In the genomic region with DNA sequence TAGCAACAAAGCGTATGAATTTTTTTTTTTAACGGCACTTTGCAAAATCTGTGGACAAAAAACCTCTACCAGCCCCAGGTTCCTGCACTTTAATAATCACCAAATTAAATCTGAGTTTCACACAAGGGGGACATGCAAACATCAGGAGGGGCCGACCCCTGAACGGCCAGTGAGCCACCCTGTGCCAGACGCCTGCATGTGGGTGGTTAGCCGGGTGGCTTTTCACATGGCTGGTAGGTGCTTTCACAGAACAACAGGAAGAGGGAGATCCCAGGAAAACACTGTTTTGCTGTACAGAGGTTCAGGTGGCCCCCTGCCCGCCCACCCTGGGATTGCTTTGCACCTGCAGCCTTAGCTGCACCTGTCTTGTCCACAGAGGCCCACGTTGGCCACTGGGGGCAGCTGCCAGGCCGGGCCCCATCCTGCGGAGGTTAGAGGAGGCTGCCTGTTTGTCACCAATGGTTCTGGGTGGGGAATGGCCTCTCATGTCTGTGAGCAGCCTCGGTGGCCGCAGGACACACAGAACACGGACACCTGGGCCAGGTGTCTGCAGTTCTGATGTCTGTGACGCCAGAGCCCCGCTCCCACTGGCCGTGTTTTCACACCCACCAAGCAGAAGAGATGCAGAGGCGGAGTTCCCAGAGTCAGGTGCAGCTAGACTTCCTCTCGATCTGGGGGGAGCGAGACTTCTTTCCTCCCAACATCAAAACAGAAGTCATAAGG, we compare ENCODE assay signal across 10 cellular contexts.
A peak's percentile ranks its signal among the peaks of the same experiment; 100 is the strongest.
DNase-seq lines count a peak whose midpoint lies in the region; TF ChIP-seq lines count a peak whose summit lies in the region.
"Had no signal": no experiment of that assay in that cellular context is flagged by ENCODE, and none has a peak within 500 bp of the region (broad histone marks: within the 10 kb centered on the region; RNA-seq: fewer than 3 reads in every experiment).

No MANE protein-coding gene starts in this region.

- no peak overlapping the region for H3K4me3 ChIP-seq in kidney epithelial cell (ENCODE audit: low read depth, low read length)
- H3K4me3 ChIP-seq: cardiac muscle cell had no signal

- no peaks in the 10 kb centered on the region for H3K27me3 ChIP-seq in kidney epithelial cell (ENCODE audit: control insufficient read depth, insufficient read depth, low read length)
- H3K27me3 ChIP-seq: cardiac muscle cell had no signal

- H3K4me1 Mint-ChIP-seq in activated CD4-positive, alpha-beta memory T cell treated with anti-CD3 and anti-CD28 coated beads, Interleukin-2, amount 10 ng/mL, durations not matched to agents 7 days and 5 days = peaks cover 61% of the 10 kb centered on the region

- no peaks in the 10 kb centered on the region for H3K27me3 Mint-ChIP-seq in activated CD4-positive, alpha-beta memory T cell treated with anti-CD3 and anti-CD28 coated beads, Interleukin-2, amount 10 ng/mL, durations not matched to agents 7 days and 5 days

- H3K4me3 Mint-ChIP-seq in activated CD4-positive, alpha-beta memory T cell treated with anti-CD3 and anti-CD28 coated beads, Interleukin-2, amount 10 ng/mL, durations not matched to agents 7 days and 5 days = no peak overlapping the region

- POLR2A ChIA-PET in activated CD4-positive, alpha-beta memory T cell treated with anti-CD3 and anti-CD28 coated beads, Interleukin-2, amount 10 ng/mL, durations not matched to agents 7 days and 5 days (lab: Charles Lee) = interaction anchor here (1.0 to 1.5 kb wide), 2 partner anchors 104 to 106 kb away, joined by 3 to 4 read pairs; no protein-coding TSS in a partner anchor
- POLR2A ChIA-PET in HEK293T (lab: Yijun Ruan, JAX) = no interaction called here

- TF ChIP-seq CTCF in GM13977 (IDR thresholded peaks at IDR 0.05; ENCODE audit: extremely low read depth, insufficient read depth, missing control alignments) (peak; percentile 36), kidney epithelial cell (IDR thresholded peaks at IDR 0.05; ENCODE audit: insufficient read depth, low read length, poor library complexity, severe bottlenecking) (peak; percentile 7)

- DNase-seq in COLO668 (lab: John Stamatoyannopoulos, UW; ENCODE audit: unreplicated experiment) (peak; percentile 8), GM13977 (ENCODE audit: low spot score) (no peak), kidney epithelial cell (ENCODE audit: low read depth) (no peak), D341Med (ENCODE audit: low spot score) (no peak), ecto neural progenitor cell (ENCODE audit: low spot score) (no peak), NCI-H2107 treated with DMSO at 0.1 percent for 48 hours (lab: John Stamatoyannopoulos, UW; ENCODE audit: unreplicated experiment) (no peak), HEK293T (ENCODE audit: extremely low spot score) (no peak)
- DNase-seq in activated CD4-positive, alpha-beta memory T cell treated with anti-CD3 and anti-CD28 coated beads, Interleukin-2, amount 10 ng/mL, durations not matched to agents 7 days and 5 days = peak; percentile 33
- DNase-seq: NCI-H1436 treated with DMSO at 0.1 percent for 48 hours had no signal

- H3K27ac Mint-ChIP-seq in activated CD4-positive, alpha-beta memory T cell treated with anti-CD3 and anti-CD28 coated beads, Interleukin-2, amount 10 ng/mL, durations not matched to agents 7 days and 5 days = peak overlapping the region; percentile 70

- CTCF ChIA-PET in activated CD4-positive, alpha-beta memory T cell treated with anti-CD3 and anti-CD28 coated beads, Interleukin-2, amount 10 ng/mL, durations not matched to agents 7 days and 5 days (lab: Charles Lee) = interaction anchor here (1.1 to 8.0 kb wide), 4 partner anchors 9 to 105 kb away, joined by 3 to 59 read pairs (median 5); no protein-coding TSS in a partner anchor
- CTCF ChIA-PET in HEK293T (lab: Yijun Ruan, JAX) = no interaction called here

- H3K36me3 Mint-ChIP-seq in activated CD4-positive, alpha-beta memory T cell treated with anti-CD3 and anti-CD28 coated beads, Interleukin-2, amount 10 ng/mL, durations not matched to agents 7 days and 5 days (ENCODE audit: low read depth) = peaks cover 33% of the 10 kb centered on the region

- H3K9me3 Mint-ChIP-seq in activated CD4-positive, alpha-beta memory T cell treated with anti-CD3 and anti-CD28 coated beads, Interleukin-2, amount 10 ng/mL, durations not matched to agents 7 days and 5 days = peaks cover 4% of the 10 kb centered on the region

- in situ Hi-C loops in GM13977 (cut with MboI; ENCODE audit: low pct_unique_long_range_greater_than_20kb, low sequenced_read_pairs, unreplicated experiment) = loop anchor here (10.0 kb wide), 1 partner anchor 98 kb away; no protein-coding TSS in a partner anchor

- H3K36me3 ChIP-seq in kidney epithelial cell (ENCODE audit: control insufficient read depth, insufficient read depth, low read length) = no peaks in the 10 kb centered on the region
- H3K36me3 ChIP-seq: cardiac muscle cell had no signal

TF ChIP-seq in HEK293T, 16 proteins besides CTCF, POLR2A, EP300 and RAD21:
- TF ChIP-seq, protein P1, sequence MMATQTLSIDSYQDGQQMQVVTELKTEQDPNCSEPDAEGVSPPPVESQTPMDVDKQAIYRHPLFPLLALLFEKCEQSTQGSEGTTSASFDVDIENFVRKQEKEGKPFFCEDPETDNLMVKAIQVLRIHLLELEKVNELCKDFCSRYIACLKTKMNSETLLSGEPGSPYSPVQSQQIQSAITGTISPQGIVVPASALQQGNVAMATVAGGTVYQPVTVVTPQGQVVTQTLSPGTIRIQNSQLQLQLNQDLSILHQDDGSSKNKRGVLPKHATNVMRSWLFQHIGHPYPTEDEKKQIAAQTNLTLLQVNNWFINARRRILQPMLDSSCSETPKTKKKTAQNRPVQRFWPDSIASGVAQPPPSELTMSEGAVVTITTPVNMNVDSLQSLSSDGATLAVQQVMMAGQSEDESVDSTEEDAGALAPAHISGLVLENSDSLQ (IDR thresholded peaks at IDR 0.05) = no peak
- TF ChIP-seq HDGF (IDR thresholded peaks at IDR 0.05; ENCODE audit: borderline replicate concordance) = no peak
- TF ChIP-seq ZNF384 (IDR thresholded peaks at IDR 0.05) = no peak
- no peak for TF ChIP-seq L3MBTL2 (conservative IDR thresholded peaks at IDR 0.05)
- no peak for TF ChIP-seq TARDBP (IDR thresholded peaks at IDR 0.05)
- no peak for TF ChIP-seq SUZ12 (IDR thresholded peaks at IDR 0.05)
- TF ChIP-seq ELF4 (IDR thresholded peaks at IDR 0.05) = no peak
- no peak for TF ChIP-seq LEF1 (IDR thresholded peaks at IDR 0.05; ENCODE audit: borderline replicate concordance)
- no peak for TF ChIP-seq SP1 (IDR thresholded peaks at IDR 0.05)
- no peak for TF ChIP-seq BHLHE40 (IDR thresholded peaks at IDR 0.05; ENCODE audit: borderline replicate concordance)
- no peak for TF ChIP-seq ARNT (IDR thresholded peaks at IDR 0.05)

Comparison
In these comparisons a context has a peak if more than half of its experiments do, and no peak if none do; other contexts are left out.
1. DNase-seq: peak in COLO668 (single experiment) and activated CD4-positive, alpha-beta memory T cell treated with anti-CD3 and anti-CD28 coated beads, Interleukin-2, amount 10 ng/mL, durations not matched to agents 7 days and 5 days (single experiment); none in GM13977 (single experiment), kidney epithelial cell (single experiment), D341Med (single experiment), ecto neural progenitor cell (single experiment), NCI-H2107 treated with DMSO at 0.1 percent for 48 hours (single experiment) and HEK293T (single experiment).